In the genomic region with DNA sequence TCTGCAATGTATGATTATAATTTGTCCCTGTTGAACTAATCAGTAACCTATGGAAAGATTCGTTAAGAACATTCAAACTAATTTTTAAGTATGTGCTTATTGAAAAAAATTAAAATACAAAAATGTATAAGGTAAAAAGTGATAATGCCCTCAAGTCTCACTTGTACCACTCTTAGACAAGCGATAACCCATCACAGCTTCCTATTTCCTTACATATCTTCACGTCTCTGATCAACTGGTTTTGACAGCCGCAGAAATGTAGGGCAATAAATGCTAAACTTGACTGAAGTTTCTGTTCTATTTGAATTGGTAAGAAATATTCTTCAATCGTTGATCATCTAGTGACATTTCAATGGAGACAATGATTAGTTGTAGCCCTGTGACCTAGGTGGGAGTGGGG, we compare ENCODE assay signal across 20 cellular contexts.
A peak's percentile ranks its signal among the peaks of the same experiment; 100 is the strongest.
DNase-seq lines count a peak whose midpoint lies in the region; ATAC-seq and TF ChIP-seq lines count a peak whose summit lies in the region.
"Had no signal": no experiment of that assay in that cellular context is flagged by ENCODE, and none has a peak within 500 bp of the region (broad histone marks: within the 10 kb centered on the region; RNA-seq: fewer than 3 reads in every experiment).

No MANE protein-coding gene starts in this region.

- no peaks in the 10 kb centered on the region for H3K9me3 Mint-ChIP-seq in CD4-positive, alpha-beta T cell
- no peaks in the 10 kb centered on the region for H3K9me3 Mint-ChIP-seq in immature natural killer cell
- no peaks in the 10 kb centered on the region for H3K9me3 Mint-ChIP-seq in natural killer cell
- H3K9me3 Mint-ChIP-seq in activated T-helper 1 cell treated with anti-CD3 and anti-CD28 coated beads, Interleukin-12 subunit alpha, Interleukin-12 subunit beta, Interleukin-2, Interleukin-4 antibody, amounts not matched to agents 30 ng/mL and 10 ng/mL and 1 ng/mL, durations not matched to agents 14 hours and 24 hours and 36 hours, result no peaks in the 10 kb centered on the region
- H3K9me3 Mint-ChIP-seq: CD14-positive monocyte; CD8-positive, alpha-beta T cell had no signal

- H3K27me3 ChIP-seq in CD4-positive, alpha-beta T cell (ENCODE audit: control insufficient read depth, insufficient read depth, low read length), result no peaks in the 10 kb centered on the region
- no peaks in the 10 kb centered on the region for H3K27me3 ChIP-seq in Karpas-422 (ENCODE audit: low read length)
- no peaks in the 10 kb centered on the region for H3K27me3 ChIP-seq in effector memory CD4-positive, alpha-beta T cell (replicated peaks; ENCODE audit: control insufficient read depth, insufficient read depth, low read length, poor library complexity, severe bottlenecking)
- H3K27me3 ChIP-seq: BE2C, BLaER1 had no signal

- H3K27ac ChIP-seq in CD4-positive, alpha-beta T cell (ENCODE audit: low read depth, low read length), result no peak overlapping the region
- peak overlapping the region; percentile 45; the same call in 1 of the 2 replicates for H3K27ac ChIP-seq in Karpas-422 (ENCODE audit: low read length)
- H3K27ac ChIP-seq in effector memory CD4-positive, alpha-beta T cell (ENCODE audit: insufficient read depth, low read length, poor library complexity, severe bottlenecking), result no peak overlapping the region
- H3K27ac ChIP-seq: BLaER1 had no signal

- DNase-seq in CD4-positive, alpha-beta T cell, result no peak
- DNase-seq in Karpas-422 (no peak), immature natural killer cell (peak; percentile 25 to 43 (median 32)), natural killer cell (no peak), NCI-H82 treated with DMSO at 0.1 percent for 48 hours (lab: John Stamatoyannopoulos, UW; ENCODE audit: unreplicated experiment) (no peak), HEK293T (ENCODE audit: extremely low spot score) (no peak)
- DNase-seq in effector memory CD4-positive, alpha-beta T cell, result no peak
- DNase-seq in activated T-helper 1 cell treated with anti-CD3 and anti-CD28 coated beads, Interleukin-12 subunit alpha, Interleukin-12 subunit beta, Interleukin-2, Interleukin-4 antibody, amounts not matched to agents 30 ng/mL and 10 ng/mL and 1 ng/mL, durations not matched to agents 14 hours and 24 hours and 36 hours (ENCODE audit: low spot score), result no peak
- DNase-seq: 8988T; ACHN; BE2C; C1 segment of cervical spinal cord; Caco-2; Calu3; CD4-positive, CD25-positive, alpha-beta regulatory T cell; CD8-positive, alpha-beta T cell; DMS79 treated with DMSO at 0.1 percent for 48 hours; GF-D8 had no signal

- peaks cover 93% of the 10 kb centered on the region for H3K79me2 ChIP-seq in Karpas-422 (ENCODE audit: low read length)

- H3K4me1 ChIP-seq in Karpas-422 (ENCODE audit: low read length), result peaks cover 89% of the 10 kb centered on the region
- no peaks in the 10 kb centered on the region for H3K4me1 ChIP-seq in effector memory CD4-positive, alpha-beta T cell (ENCODE audit: control insufficient read depth, insufficient read depth, low read length, poor library complexity, severe bottlenecking)

- H2AFZ ChIP-seq in Karpas-422 (ENCODE audit: low read length), result no peak overlapping the region

- no peaks in the 10 kb centered on the region for H3K36me3 ChIP-seq in Karpas-422 (ENCODE audit: insufficient read depth, low read length)
- no peaks in the 10 kb centered on the region for H3K36me3 ChIP-seq in effector memory CD4-positive, alpha-beta T cell (ENCODE audit: control insufficient read depth, insufficient read depth, low read length)
- H3K36me3 ChIP-seq: BE2C had no signal

- CTCF ChIA-PET in CD4-positive, alpha-beta T cell (lab: Charles Lee), result no interaction called here
- CTCF ChIA-PET in HEK293T (lab: Yijun Ruan, JAX), result no interaction called here

- H3K4me2 ChIP-seq in Karpas-422 (ENCODE audit: low read depth, low read length, poor library complexity, severe bottlenecking), result no peak overlapping the region
- H3K4me2 ChIP-seq: BLaER1 had no signal

- intact Hi-C loops in CD4-positive, alpha-beta T cell (cut with DNase I, micrococcal nuclease), result no loop called here
- intact Hi-C loops in natural killer cell (cut with micrococcal nuclease), result loop anchor here (2.0 kb wide), 1 partner anchor 19 kb away; no protein-coding TSS in a partner anchor
- intact Hi-C loops in activated T-helper 1 cell treated with anti-CD3 and anti-CD28 coated beads, Interleukin-12 subunit alpha, Interleukin-12 subunit beta, Interleukin-2, Interleukin-4 antibody, amounts not matched to agents 30 ng/mL and 10 ng/mL and 1 ng/mL, durations not matched to agents 14 hours and 24 hours and 36 hours (cut with micrococcal nuclease), result no loop called here

- no peak overlapping the region for H3K27ac Mint-ChIP-seq in CD4-positive, alpha-beta T cell
- H3K27ac Mint-ChIP-seq in immature natural killer cell, result peak overlapping the region; percentile 38 to 87 (median 80)
- peak overlapping the region; percentile 76 to 90 for H3K27ac Mint-ChIP-seq in natural killer cell
- no peak overlapping the region for H3K27ac Mint-ChIP-seq in activated T-helper 1 cell treated with anti-CD3 and anti-CD28 coated beads, Interleukin-12 subunit alpha, Interleukin-12 subunit beta, Interleukin-2, Interleukin-4 antibody, amounts not matched to agents 30 ng/mL and 10 ng/mL and 1 ng/mL, durations not matched to agents 14 hours and 24 hours and 36 hours
- H3K27ac Mint-ChIP-seq: CD14-positive monocyte; CD4-positive, CD25-positive, alpha-beta regulatory T cell; CD8-positive, alpha-beta T cell had no signal

- no peak overlapping the region for H3K9ac ChIP-seq in Karpas-422 (ENCODE audit: low read length)
- H3K9ac ChIP-seq: BLaER1 had no signal

- ATAC-seq in CD4-positive, alpha-beta T cell (ENCODE audit: poor library complexity), result no peak
- ATAC-seq in natural killer cell, result peak; percentile 44 to 80 (median 60)
- ATAC-seq: CD8-positive, alpha-beta T cell had no signal

- H3K4me3 ChIP-seq in Karpas-422 (ENCODE audit: low read length), result no peak overlapping the region
- H3K4me3 ChIP-seq in effector memory CD4-positive, alpha-beta T cell (ENCODE audit: insufficient read depth, low read depth, low read length, poor library complexity, severe bottlenecking), result no peak overlapping the region
- H3K4me3 ChIP-seq: BLaER1 had no signal

- no peaks in the 10 kb centered on the region for H3K9me3 ChIP-seq in CD4-positive, alpha-beta T cell (ENCODE audit: control insufficient read depth, low read length)
- H3K9me3 ChIP-seq in Karpas-422 (ENCODE audit: low read length), result no peaks in the 10 kb centered on the region
- H3K9me3 ChIP-seq in effector memory CD4-positive, alpha-beta T cell (ENCODE audit: control insufficient read depth, low read length), result no peaks in the 10 kb centered on the region
- H3K9me3 ChIP-seq: BE2C, BLaER1, Caco-2 had no signal

- H3K4me3 Mint-ChIP-seq in CD4-positive, alpha-beta T cell, result peak overlapping the region; percentile 1
- peak overlapping the region; percentile 40 to 93 (median 77) for H3K4me3 Mint-ChIP-seq in immature natural killer cell
- peak overlapping the region; percentile 83 for H3K4me3 Mint-ChIP-seq in natural killer cell
- no peak overlapping the region for H3K4me3 Mint-ChIP-seq in activated T-helper 1 cell treated with anti-CD3 and anti-CD28 coated beads, Interleukin-12 subunit alpha, Interleukin-12 subunit beta, Interleukin-2, Interleukin-4 antibody, amounts not matched to agents 30 ng/mL and 10 ng/mL and 1 ng/mL, durations not matched to agents 14 hours and 24 hours and 36 hours
- H3K4me3 Mint-ChIP-seq: CD14-positive monocyte; CD4-positive, CD25-positive, alpha-beta regulatory T cell; CD8-positive, alpha-beta T cell had no signal

- no peaks in the 10 kb centered on the region for H3K36me3 Mint-ChIP-seq in CD4-positive, alpha-beta T cell (ENCODE audit: low read depth)
- H3K36me3 Mint-ChIP-seq in immature natural killer cell (no peaks in the 10 kb centered on the region), natural killer cell (no peaks in the 10 kb centered on the region)
- H3K36me3 Mint-ChIP-seq in activated T-helper 1 cell treated with anti-CD3 and anti-CD28 coated beads, Interleukin-12 subunit alpha, Interleukin-12 subunit beta, Interleukin-2, Interleukin-4 antibody, amounts not matched to agents 30 ng/mL and 10 ng/mL and 1 ng/mL, durations not matched to agents 14 hours and 24 hours and 36 hours (ENCODE audit: low read depth), result no peaks in the 10 kb centered on the region
- H3K36me3 Mint-ChIP-seq: CD14-positive monocyte; CD4-positive, CD25-positive, alpha-beta regulatory T cell had no signal

- no peaks in the 10 kb centered on the region for H3K9me2 ChIP-seq in Karpas-422 (replicated peaks; ENCODE audit: insufficient read depth, low read length)

- no peaks in the 10 kb centered on the region for H3K27me3 Mint-ChIP-seq in CD4-positive, alpha-beta T cell
- H3K27me3 Mint-ChIP-seq in immature natural killer cell (ENCODE audit: low read depth in 3 of 3) (peaks cover 0 to 3% (median 3%) of the 10 kb centered on the region in 3 donors), natural killer cell (ENCODE audit: low read depth in 2 of 2) (no peaks in the 10 kb centered on the region)
- peaks cover 6% of the 10 kb centered on the region for H3K27me3 Mint-ChIP-seq in activated T-helper 1 cell treated with anti-CD3 and anti-CD28 coated beads, Interleukin-12 subunit alpha, Interleukin-12 subunit beta, Interleukin-2, Interleukin-4 antibody, amounts not matched to agents 30 ng/mL and 10 ng/mL and 1 ng/mL, durations not matched to agents 14 hours and 24 hours and 36 hours (ENCODE audit: insufficient read depth)

- H4K20me1 ChIP-seq in Karpas-422 (ENCODE audit: insufficient read depth, low read depth, low read length), result no peaks in the 10 kb centered on the region

- POLR2A ChIA-PET in CD4-positive, alpha-beta T cell (lab: Charles Lee), result no interaction called here
- POLR2A ChIA-PET in HEK293T (lab: Yijun Ruan, JAX), result no interaction called here

- no peak for TF ChIP-seq CTCF in CD4-positive, alpha-beta T cell (IDR thresholded peaks at IDR 0.05)
- TF ChIP-seq CTCF in natural killer cell (IDR thresholded peaks at IDR 0.05), result no peak

- H3K4me1 Mint-ChIP-seq in CD4-positive, alpha-beta T cell (ENCODE audit: low read depth), result peaks cover 24% of the 10 kb centered on the region
- H3K4me1 Mint-ChIP-seq in immature natural killer cell, result peaks cover 33 to 39% of the 10 kb centered on the region in 2 donors
- H3K4me1 Mint-ChIP-seq in natural killer cell, result peaks cover 36 to 37% of the 10 kb centered on the region in 2 donors
- peaks cover 13% of the 10 kb centered on the region for H3K4me1 Mint-ChIP-seq in activated T-helper 1 cell treated with anti-CD3 and anti-CD28 coated beads, Interleukin-12 subunit alpha, Interleukin-12 subunit beta, Interleukin-2, Interleukin-4 antibody, amounts not matched to agents 30 ng/mL and 10 ng/mL and 1 ng/mL, durations not matched to agents 14 hours and 24 hours and 36 hours (ENCODE audit: low read depth)

Comparison
In these comparisons a context has a peak if more than half of its experiments do, and no peak if none do; other contexts are left out.
1. DNase-seq: peak in immature natural killer cell (3 of 3); none in CD4-positive, alpha-beta T cell (0 of 10), Karpas-422 (single experiment), natural killer cell (single experiment), NCI-H82 treated with DMSO at 0.1 percent for 48 hours (single experiment), effector memory CD4-positive, alpha-beta T cell (0 of 3), activated T-helper 1 cell treated with anti-CD3 and anti-CD28 coated beads, Interleukin-12 subunit alpha, Interleukin-12 subunit beta, Interleukin-2, Interleukin-4 antibody, amounts not matched to agents 30 ng/mL and 10 ng/mL and 1 ng/mL, durations not matched to agents 14 hours and 24 hours and 36 hours (single experiment) and HEK293T (single experiment).
2. H3K27ac Mint-ChIP-seq: peak in immature natural killer cell (6 of 6) and natural killer cell (2 of 2); none in CD4-positive, alpha-beta T cell (single experiment) and activated T-helper 1 cell treated with anti-CD3 and anti-CD28 coated beads, Interleukin-12 subunit alpha, Interleukin-12 subunit beta, Interleukin-2, Interleukin-4 antibody, amounts not matched to agents 30 ng/mL and 10 ng/mL and 1 ng/mL, durations not matched to agents 14 hours and 24 hours and 36 hours (single experiment).